ENCODE assay signal across 9 cellular contexts in genomic region chr2:37586663-37587409, GRCh38.
DNase-seq lines count a peak whose midpoint lies in the region; ATAC-seq lines count a peak whose summit lies in the region.
"Had no signal": no experiment of that assay in that cellular context is flagged by ENCODE, and none has a peak within 500 bp of the region (broad histone marks: within the 10 kb centered on the region; RNA-seq: fewer than 3 reads in every experiment).

No MANE protein-coding gene starts in this region.

- no peak overlapping the region for H3K4me3 Mint-ChIP-seq in dendritic cell treated with granulocyte-macrophage colony-stimulating factor and Interleukin-4, amounts not matched to agents 40 ng/mL and 50 ng/mL, for 4 days

- peak; percentile 47 for DNase-seq in ELR (ENCODE audit: low read depth)
- DNase-seq in RPMI7951 (ENCODE audit: low read depth) = peak; percentile 34
- peak; percentile 22 for DNase-seq in renal cortical epithelial cell (ENCODE audit: low read depth)
- no peak for DNase-seq in NCI-H82 (lab: John Stamatoyannopoulos, UW)
- no peak for DNase-seq in NCI-H446 (lab: John Stamatoyannopoulos, UW)
- DNase-seq in NK-92 treated with Interleukin-12 subunit alpha and Interleukin-12 subunit beta, amount 100 ng/mL, for 24 hours (lab: John Stamatoyannopoulos, UW) = no peak
- DNase-seq: NCI-H1092 treated with DMSO at 0.1 percent for 48 hours had no signal

- H3K27ac Mint-ChIP-seq in dendritic cell treated with granulocyte-macrophage colony-stimulating factor and Interleukin-4, amounts not matched to agents 40 ng/mL and 50 ng/mL, for 4 days = peak overlapping the region; percentile 21

- no peaks in the 10 kb centered on the region for H3K36me3 Mint-ChIP-seq in dendritic cell treated with granulocyte-macrophage colony-stimulating factor and Interleukin-4, amounts not matched to agents 40 ng/mL and 50 ng/mL, for 4 days (ENCODE audit: low read depth)

- H3K4me1 Mint-ChIP-seq in dendritic cell treated with granulocyte-macrophage colony-stimulating factor and Interleukin-4, amounts not matched to agents 40 ng/mL and 50 ng/mL, for 4 days (ENCODE audit: low read depth) = peaks cover 65% of the 10 kb centered on the region

- H3K27me3 Mint-ChIP-seq in dendritic cell treated with granulocyte-macrophage colony-stimulating factor and Interleukin-4, amounts not matched to agents 40 ng/mL and 50 ng/mL, for 4 days = peaks cover 6% of the 10 kb centered on the region

- no peak for ATAC-seq in GM19324 (IDR thresholded peaks at IDR 0.05; ENCODE audit: low FRiP score, unreplicated experiment)

- intact Hi-C loops in dendritic cell treated with granulocyte-macrophage colony-stimulating factor and Interleukin-4, amounts not matched to agents 40 ng/mL and 50 ng/mL, for 4 days (cut with micrococcal nuclease) = no loop called here

- H3K9me3 Mint-ChIP-seq in dendritic cell treated with granulocyte-macrophage colony-stimulating factor and Interleukin-4, amounts not matched to agents 40 ng/mL and 50 ng/mL, for 4 days = no peaks in the 10 kb centered on the region

Comparison
In these comparisons a context has a peak if more than half of its experiments do, and no peak if none do; other contexts are left out.
1. DNase-seq: peak in ELR (single experiment), RPMI7951 (single experiment) and renal cortical epithelial cell (single experiment); none in NCI-H82 (single experiment), NCI-H446 (0 of 2) and NK-92 treated with Interleukin-12 subunit alpha and Interleukin-12 subunit beta, amount 100 ng/mL, for 24 hours (single experiment).